In genomic region chr6:24802271-24803059, GRCh38 we compare ENCODE assay signal across 17 cellular contexts. TPM values are rescaled to one million over a fixed set of nuclear protein-coding genes. Genes with fewer than 3 reads are reported as not detected.
DNase-seq lines count a peak whose midpoint lies in the region; ATAC-seq, FAIRE-seq and TF ChIP-seq lines count a peak whose summit lies in the region.
"Had no signal": no experiment of that assay in that cellular context is flagged by ENCODE, and none has a peak within 500 bp of the region (broad histone marks: within the 10 kb centered on the region; RNA-seq: fewer than 3 reads in every experiment).

No MANE protein-coding gene starts in this region.

- no peak for TF ChIP-seq CTCF in K562 (IDR thresholded peaks at IDR 0.05 in 2 of 3, conservative IDR thresholded peaks at IDR 0.05 in 1 of 3; ENCODE audit: insufficient read depth in 2 of 3, low read depth in 1 of 3, low read length in 3 of 3)

- H3K4me3 Mint-ChIP-seq in CD8-positive, alpha-beta memory T cell, result peak overlapping the region in 1 of 7 donors; percentile 40
- H3K4me3 Mint-ChIP-seq in naive thymus-derived CD4-positive, alpha-beta T cell, result peak overlapping the region in 3 of 10 donors; percentile 20 to 43 (median 32)

- H3K9me3 ChIP-seq in CD8-positive, alpha-beta memory T cell (ENCODE audit: low read length), result no peaks in the 10 kb centered on the region
- H3K9me3 ChIP-seq in K562 (replicated peaks; ENCODE audit: control insufficient read depth, insufficient read depth, low read depth, low read length), result no peaks in the 10 kb centered on the region
- no peaks in the 10 kb centered on the region for H3K9me3 ChIP-seq in naive thymus-derived CD4-positive, alpha-beta T cell (ENCODE audit: control insufficient read depth in 2 of 3, low read length in 3 of 3)
- H3K9me3 ChIP-seq: lower lobe of right lung, ovary, tibial artery had no signal

- no peak for TF ChIP-seq POLR2A in K562 (conservative IDR thresholded peaks at IDR 0.05)

- no peak overlapping the region for H3K9ac ChIP-seq in K562 (ENCODE audit: insufficient read depth in 1 of 2, low read depth in 2 of 2, low read length in 2 of 2)
- H3K9ac ChIP-seq: KMS-11 had no signal

- no peak for TF ChIP-seq RAD21 in K562 (CRISPR knock-in tag; conservative IDR thresholded peaks at IDR 0.05 in 1 of 2, IDR thresholded peaks at IDR 0.05 in 1 of 2)

- 15% methylated on average over 8 of the region's 8 CpGs for WGBS in K562 (ENCODE audit: insufficient coverage, low coverage, missing lambda C conversion rate)

- intact Hi-C loops in K562 (cut with micrococcal nuclease), result no loop called here
- intact Hi-C loops in naive thymus-derived CD4-positive, alpha-beta T cell (cut with micrococcal nuclease), result no loop called here

- no peaks in the 10 kb centered on the region for H3K9me1 ChIP-seq in K562 (ENCODE audit: control insufficient read depth, insufficient read depth, low read length)

- CTCF ChIA-PET in CD8-positive, alpha-beta memory T cell (lab: Charles Lee), result no interaction called here
- CTCF ChIA-PET in K562 (lab: Yijun Ruan, JAX; ENCODE audit: low intra/inter-chr PET ratio), result no interaction called here
- CTCF ChIA-PET in naive thymus-derived CD4-positive, alpha-beta T cell (lab: Charles Lee), result interaction anchor here (0.6 kb wide), 1 partner anchor 216 kb away, joined by 7 read pairs; no protein-coding TSS in a partner anchor

- POLR2A ChIA-PET in CD8-positive, alpha-beta memory T cell (lab: Charles Lee), result interaction anchor here (0.6 kb wide), 1 partner anchor 190 kb away, joined by 5 read pairs; no protein-coding TSS in a partner anchor
- POLR2A ChIA-PET in K562 (lab: Yijun Ruan, JAX), result interaction anchor here (0.6 kb wide), 3 partner anchors 25 to 518 kb away, joined by 3 read pairs; no protein-coding TSS in a partner anchor
- POLR2A ChIA-PET in naive thymus-derived CD4-positive, alpha-beta T cell (lab: Charles Lee), result no interaction called here

- in situ Hi-C loops in K562 (cut with MboI), result no loop called here
- in situ Hi-C loops in ACHN (cut with HindIII; ENCODE audit: low pct_ligation_motif_present, low pct_unique_long_range_greater_than_20kb, low sequenced_read_pairs), result no loop called here

- peak overlapping the region in 5 of 8 donors; percentile 8 to 69 (median 58) for H3K27ac Mint-ChIP-seq in CD8-positive, alpha-beta memory T cell
- peak overlapping the region; percentile 28 to 94 (median 76) for H3K27ac Mint-ChIP-seq in naive thymus-derived CD4-positive, alpha-beta T cell

- H3K27me3 ChIP-seq in CD8-positive, alpha-beta memory T cell (ENCODE audit: insufficient read depth, low read length, poor library complexity, severe bottlenecking), result no peaks in the 10 kb centered on the region
- H3K27me3 ChIP-seq in K562 (ENCODE audit: control insufficient read depth in 2 of 2, insufficient read depth in 2 of 2, low read length in 2 of 2), result peaks cover 10 to 11% of the 10 kb centered on the region in 2 experiments; a peak in 4 of 5 replicates
- H3K27me3 ChIP-seq in naive thymus-derived CD4-positive, alpha-beta T cell (ENCODE audit: control insufficient read depth in 2 of 2, insufficient read depth in 2 of 2, low read length in 2 of 2), result no peaks in the 10 kb centered on the region
- H3K27me3 ChIP-seq: ovary, tibial artery had no signal

- no peaks in the 10 kb centered on the region for H3K9me3 Mint-ChIP-seq in CD8-positive, alpha-beta memory T cell
- peaks cover 0 to 11% (median 0%) of the 10 kb centered on the region in 11 donors for H3K9me3 Mint-ChIP-seq in naive thymus-derived CD4-positive, alpha-beta T cell

- H3K4me2 ChIP-seq in K562 (ENCODE audit: insufficient read depth, low read length), result no peak overlapping the region
- H3K4me2 ChIP-seq: KMS-11 had no signal

- FAIRE-seq in K562 (lab: Jason Lieb, UNC), result no peak

- H3K36me3 Mint-ChIP-seq in CD8-positive, alpha-beta memory T cell, result peaks cover 0 to 62% (median 10%) of the 10 kb centered on the region in 3 donors
- peaks cover 6 to 37% (median 25%) of the 10 kb centered on the region in 5 donors for H3K36me3 Mint-ChIP-seq in naive thymus-derived CD4-positive, alpha-beta T cell

- no peaks in the 10 kb centered on the region for H3K27me3 Mint-ChIP-seq in CD8-positive, alpha-beta memory T cell
- no peaks in the 10 kb centered on the region for H3K27me3 Mint-ChIP-seq in naive thymus-derived CD4-positive, alpha-beta T cell

- no peaks in the 10 kb centered on the region for H4K20me1 ChIP-seq in K562 (replicated peaks; ENCODE audit: control insufficient read depth, insufficient read depth, low read length)

- no peak for TF ChIP-seq EP300 in K562 (IDR thresholded peaks at IDR 0.05; ENCODE audit: low read length)

- H3K36me3 ChIP-seq in CD8-positive, alpha-beta memory T cell (ENCODE audit: insufficient read depth, low read length), result peaks cover 38% of the 10 kb centered on the region
- no peaks in the 10 kb centered on the region for H3K36me3 ChIP-seq in K562 (ENCODE audit: control insufficient read depth, insufficient read depth, low read length)
- peaks cover 28 to 47% (median 36%) of the 10 kb centered on the region in 3 experiments for H3K36me3 ChIP-seq in naive thymus-derived CD4-positive, alpha-beta T cell (ENCODE audit: control insufficient read depth in 2 of 3, insufficient read depth in 3 of 3, low read length in 3 of 3)
- H3K36me3 ChIP-seq: ovary had no signal

- H3K79me2 ChIP-seq in K562 (ENCODE audit: control insufficient read depth, insufficient read depth, low read length), result no peaks in the 10 kb centered on the region

- no peaks in the 10 kb centered on the region for H3K4me1 ChIP-seq in CD8-positive, alpha-beta memory T cell (ENCODE audit: insufficient read depth, low read length)
- H3K4me1 ChIP-seq in K562 (replicated peaks in 1 of 2; ENCODE audit: control insufficient read depth in 2 of 2, insufficient read depth in 2 of 2, low read length in 2 of 2), result peaks cover 3% of the 10 kb centered on the region in 2 experiments; a peak in 2 of 5 replicates
- H3K4me1 ChIP-seq in naive thymus-derived CD4-positive, alpha-beta T cell (ENCODE audit: control insufficient read depth in 2 of 2, insufficient read depth in 2 of 2, low read length in 2 of 2), result no peaks in the 10 kb centered on the region
- H3K4me1 ChIP-seq: lower lobe of right lung, tibial artery had no signal

- peaks cover 5 to 7% (median 6%) of the 10 kb centered on the region in 3 donors for H3K4me1 Mint-ChIP-seq in CD8-positive, alpha-beta memory T cell
- H3K4me1 Mint-ChIP-seq in naive thymus-derived CD4-positive, alpha-beta T cell, result peaks cover 6 to 25% (median 12%) of the 10 kb centered on the region in 7 donors

- no peak overlapping the region for H2AFZ ChIP-seq in K562 (ENCODE audit: low read depth, low read length)

- DNase-seq in CD8-positive, alpha-beta memory T cell, result no peak
- peak; percentile 47 for DNase-seq in LHCN-M2 (ENCODE audit: low read depth)
- no peak for DNase-seq in K562 (ENCODE audit: extremely low read depth in 1 of 4, low spot score in 3 of 4)
- no peak for DNase-seq in naive thymus-derived CD4-positive, alpha-beta T cell
- DNase-seq in NCI-H1105 treated with DMSO at 0.1 percent for 48 hours (lab: John Stamatoyannopoulos, UW), result no peak
- DNase-seq in ACHN, result no peak
- DNase-seq in SHP77 treated with DMSO at 0.1 percent for 48 hours (lab: John Stamatoyannopoulos, UW), result no peak
- DNase-seq: activated CD4-positive, alpha-beta T cell treated with anti-CD3 and anti-CD28 coated beads for 48 hours; activated effector memory CD4-positive, alpha-beta T cell treated with anti-CD3 and anti-CD28 coated beads, Interleukin-2, amount 50 U/mL, for 16 hours; DMS153; lower lobe of right lung; NCI-H2029 treated with DMSO at 0.1 percent for 48 hours; ovary; tibial artery had no signal

- no peak overlapping the region for H3K27ac ChIP-seq in CD8-positive, alpha-beta memory T cell (ENCODE audit: low read depth, low read length)
- no peak overlapping the region for H3K27ac ChIP-seq in K562 (ENCODE audit: extremely low read depth, low read depth, low read length)
- no peak overlapping the region for H3K27ac ChIP-seq in naive thymus-derived CD4-positive, alpha-beta T cell (ENCODE audit: low read depth, low read length)
- H3K27ac ChIP-seq: KMS-11, lower lobe of right lung, tibial artery had no signal

- ATAC-seq in K562 (no peak; the same call in 2 of the 3 replicates), HG03571 (IDR thresholded peaks at IDR 0.05; ENCODE audit: unreplicated experiment) (no peak)
- no peak for ATAC-seq in naive thymus-derived CD4-positive, alpha-beta T cell
- ATAC-seq: lower lobe of right lung had no signal

- no TSS peak for BruUV-seq in K562 (replicated peaks; lab: Mats Ljungman, UMichigan)

- no peak overlapping the region for H3K4me3 ChIP-seq in CD8-positive, alpha-beta memory T cell (ENCODE audit: low read length)
- no peak overlapping the region for H3K4me3 ChIP-seq in K562
- H3K4me3 ChIP-seq in naive thymus-derived CD4-positive, alpha-beta T cell (ENCODE audit: low read length), result no peak overlapping the region
- H3K4me3 ChIP-seq: lower lobe of right lung, ovary, tibial artery had no signal

RNA-seq across cellular contexts. Expression of gene ARMH2, which starts 3.7 kb away (rescaled TPM):
- under 1 TPM in 1 of 2 experiments, not detected in 1; 0.55 TPM for total RNA-seq in CD8-positive, alpha-beta memory T cell
- 0.78 TPM for polyA plus RNA-seq in CD8-positive, alpha-beta memory T cell
- total RNA-seq in LHCN-M2 (2014; rRNA removed), result not detected in 2 replicates
- not detected for polyA plus RNA-seq in LHCN-M2 (2012)
- total RNA-seq in K562 (2011; cell fraction: chromatin; rRNA removed; ENCODE audit: low replicate concordance), result not detected in 2 replicates
- not detected in 2 replicates for total RNA-seq in K562 (2011; cell fraction: nucleolus; rRNA removed)
- total RNA-seq in K562 (2011; cell fraction: nucleoplasm; rRNA removed), result not detected in 2 replicates
- not detected in 2 replicates for total RNA-seq in K562 (2014; rRNA removed)
- total RNA-seq in K562 (2014; rRNA removed; fragmentation: Illumina TruSeq; extraction: Trizol), result not detected in 2 replicates
- total RNA-seq in K562 (2015; rRNA removed; fragmentation: Illumina TruSeq; extraction: Trizol), result not detected in 2 replicates
- not detected in 2 replicates for total RNA-seq in K562 (2021)
- polyA plus RNA-seq in K562 (2011; rRNA removed), result not detected in 2 replicates
- not detected in 2 replicates for polyA plus RNA-seq in K562 (2011; cell fraction: cytosol; rRNA removed)
- polyA plus RNA-seq in K562 (2011; cell fraction: nucleus; rRNA removed), result not detected in 2 replicates
- not detected in 2 replicates for polyA plus RNA-seq in K562 (2012)
- not detected in 2 replicates for polyA plus RNA-seq in K562 (2014; fragmentation: Illumina TruSeq; extraction: Trizol)
- polyA plus RNA-seq in K562 (2014; fragmentation: Nextera tagmentation; extraction: Ambion mirVana), result not detected
- not detected in 2 replicates for polyA plus RNA-seq in K562 (2014; rRNA removed)
- not detected in 2 replicates for polyA minus RNA-seq in K562 (2011; rRNA and poly(A)+ RNA removed)
- not detected in 2 replicates for polyA minus RNA-seq in K562 (2011; cell fraction: cytosol; rRNA and poly(A)+ RNA removed)
- not detected in 2 replicates for polyA minus RNA-seq in K562 (2011; cell fraction: nucleus; rRNA and poly(A)+ RNA removed)
- 1 to 10 TPM; 1.3 to 9.4 (median 5.0) TPM for total RNA-seq in naive thymus-derived CD4-positive, alpha-beta T cell
- under 1 TPM in 1 of 2 donors, not detected in 1; 0.70 TPM for polyA plus RNA-seq in naive thymus-derived CD4-positive, alpha-beta T cell
- total RNA-seq: ovary had no signal
- polyA plus RNA-seq: esophagus, ovary had no signal

RNA-seq across cellular contexts. Expression of gene GMNN, which starts 27.7 kb away (rescaled TPM):
- total RNA-seq in CD8-positive, alpha-beta memory T cell, result 10 to 100 TPM; 65.8 to 67.0 TPM
- 6.8 TPM for polyA plus RNA-seq in CD8-positive, alpha-beta memory T cell
- total RNA-seq in LHCN-M2 (2014; rRNA removed), result 52.4 and 60.5 TPM in 2 replicates
- polyA plus RNA-seq in LHCN-M2 (2012), result 31.2 TPM
- 62.3 and 103 TPM in 2 replicates for total RNA-seq in K562 (2011; cell fraction: chromatin; rRNA removed; ENCODE audit: low replicate concordance)
- total RNA-seq in K562 (2011; cell fraction: nucleolus; rRNA removed), result 65.7 and 78.8 TPM in 2 replicates
- total RNA-seq in K562 (2011; cell fraction: nucleoplasm; rRNA removed), result 98.0 and 106 TPM in 2 replicates
- total RNA-seq in K562 (2014; rRNA removed), result 140 and 156 TPM in 2 replicates
- total RNA-seq in K562 (2014; rRNA removed; fragmentation: Illumina TruSeq; extraction: Trizol), result 189 and 216 TPM in 2 replicates
- 187 and 210 TPM in 2 replicates for total RNA-seq in K562 (2015; rRNA removed; fragmentation: Illumina TruSeq; extraction: Trizol)
- total RNA-seq in K562 (2021), result 144 and 146 TPM in 2 replicates
- 125 and 167 TPM in 2 replicates for polyA plus RNA-seq in K562 (2011; rRNA removed)
- 79.5 and 92.1 TPM in 2 replicates for polyA plus RNA-seq in K562 (2011; cell fraction: cytosol; rRNA removed)
- 50.4 and 63.0 TPM in 2 replicates for polyA plus RNA-seq in K562 (2011; cell fraction: nucleus; rRNA removed)
- 98.2 and 179 TPM in 2 replicates for polyA plus RNA-seq in K562 (2012)
- 217 and 222 TPM in 2 replicates for polyA plus RNA-seq in K562 (2014; fragmentation: Illumina TruSeq; extraction: Trizol)
- 100 to 1,000 TPM; 331 to 370 TPM for polyA plus RNA-seq in K562 (2014; fragmentation: Nextera tagmentation; extraction: Ambion mirVana)
- polyA plus RNA-seq in K562 (2014; rRNA removed), result 199 and 254 TPM in 2 replicates
- 80.2 and 85.5 TPM in 2 replicates for polyA minus RNA-seq in K562 (2011; rRNA and poly(A)+ RNA removed)
- polyA minus RNA-seq in K562 (2011; cell fraction: cytosol; rRNA and poly(A)+ RNA removed), result 43.5 and 55.4 TPM in 2 replicates
- 50.4 and 78.2 TPM in 2 replicates for polyA minus RNA-seq in K562 (2011; cell fraction: nucleus; rRNA and poly(A)+ RNA removed)
- 10 to 100 TPM in 1 of 5 experiments, 1 to 10 TPM in 4; 5.1 to 54.6 (median 7.0) TPM for total RNA-seq in naive thymus-derived CD4-positive, alpha-beta T cell
- 1 to 10 TPM; 4.2 to 5.0 TPM for polyA plus RNA-seq in naive thymus-derived CD4-positive, alpha-beta T cell
